Comparison of ENCODE assay signal across 34 cellular contexts in the genomic region with DNA sequence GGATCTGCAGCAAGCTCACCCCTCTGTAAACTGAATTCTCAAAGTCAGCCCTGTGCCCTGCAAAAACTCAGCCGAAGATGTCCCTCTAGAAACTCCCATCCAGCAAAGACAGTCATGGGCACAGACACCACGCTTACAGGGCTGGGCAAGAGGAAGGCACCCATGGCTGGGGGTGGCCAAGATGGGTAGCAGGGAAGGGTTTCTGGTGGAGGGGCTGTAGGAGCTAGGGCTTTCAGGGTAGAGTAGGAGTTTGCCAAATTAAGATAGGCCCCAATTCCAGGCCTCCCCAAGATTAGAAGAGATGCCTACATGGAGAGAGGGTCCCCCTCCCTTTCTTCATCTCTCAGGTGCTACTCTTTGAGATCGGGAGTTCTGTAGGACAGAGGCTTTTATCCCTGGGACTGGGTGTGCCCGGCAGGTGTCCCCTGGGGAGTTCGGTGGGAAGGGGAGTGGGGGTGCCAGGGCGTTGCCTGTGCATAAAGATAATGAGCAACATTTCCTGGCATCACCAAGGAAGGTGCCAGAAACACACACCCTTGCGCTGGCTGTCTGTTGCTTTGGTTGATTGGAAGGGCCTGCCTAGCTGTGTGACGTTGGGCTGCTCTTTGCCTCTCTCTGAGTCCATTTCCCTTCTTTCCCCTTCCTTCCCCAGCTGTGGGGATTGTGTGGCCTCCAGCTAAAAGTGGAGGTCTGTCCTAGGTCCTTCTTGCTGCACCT. TPM values are rescaled to one million over a fixed set of nuclear protein-coding genes. Genes with fewer than 3 reads are reported as not detected.
"Had no signal": no experiment of that assay in that cellular context is flagged by ENCODE, and none has a peak within 500 bp of the region (broad histone marks: within the 10 kb centered on the region; RNA-seq: fewer than 3 reads in every experiment).

No MANE protein-coding gene starts in this region.

- H3K36me3 ChIP-seq: breast epithelium, gastrocnemius medialis, left ventricle myocardium inferior, pancreas, sigmoid colon, tibial nerve had no signal

- H3K27ac Mint-ChIP-seq: activated B cell treated with CpG ODN at 0.5 μM for 24 hours; activated CD8-positive, alpha-beta T cell treated with anti-CD3 and anti-CD28 coated beads for 36 hours; activated naive CD4-positive, alpha-beta T cell treated with anti-CD3 and anti-CD28 coated beads, Interleukin-2, amount 50 U/mL, for 24 hours; activated naive CD8-positive, alpha-beta T cell treated with anti-CD3 and anti-CD28 coated beads, Interleukin-2, amount 50 U/mL, for 24 hours; activated T-helper 17 cell treated with anti-CD3 and anti-CD28 coated beads, Interleukin-2, amount 50 U/mL, for 72 hours; natural killer cell treated with Interleukin-12 subunit alpha and Interleukin-12 subunit beta and Interleukin-15 and Interleukin-18, amount 100 ng/mL, for 72 hours had no signal

- H3K4me3 Mint-ChIP-seq: activated B cell treated with CpG ODN at 0.5 μM for 24 hours; activated CD8-positive, alpha-beta T cell treated with anti-CD3 and anti-CD28 coated beads for 36 hours; activated naive CD4-positive, alpha-beta T cell treated with anti-CD3 and anti-CD28 coated beads, Interleukin-2, amount 50 U/mL, for 24 hours; activated naive CD8-positive, alpha-beta T cell treated with anti-CD3 and anti-CD28 coated beads, Interleukin-2, amount 50 U/mL, for 24 hours; activated T-cell treated with anti-CD3 and anti-CD28 coated beads, Interleukin-2, amount 50 U/mL, for 4 hours; activated T-helper 17 cell treated with anti-CD3 and anti-CD28 coated beads, Interleukin-2, amount 50 U/mL, for 72 hours; central memory CD8-positive, alpha-beta T cell; natural killer cell treated with Interleukin-12 subunit alpha and Interleukin-12 subunit beta and Interleukin-15 and Interleukin-18, amount 100 ng/mL, for 72 hours had no signal

- H3K27me3 Mint-ChIP-seq: activated naive CD4-positive, alpha-beta T cell treated with anti-CD3 and anti-CD28 coated beads, Interleukin-2, amount 50 U/mL, for 24 hours; activated T-helper 17 cell treated with anti-CD3 and anti-CD28 coated beads, Interleukin-2, amount 50 U/mL, for 72 hours had no signal

- H3K4me3 ChIP-seq: breast epithelium, gastrocnemius medialis, left ventricle myocardium inferior, lung, pancreas, psoas muscle, sigmoid colon, smooth muscle cell, tibial nerve had no signal

- ATAC-seq: activated CD8-positive, alpha-beta T cell treated with anti-CD3 and anti-CD28 coated beads for 36 hours; activated naive CD8-positive, alpha-beta T cell treated with anti-CD3 and anti-CD28 coated beads, Interleukin-2, amount 50 U/mL, for 24 hours; activated T-cell treated with anti-CD3 and anti-CD28 coated beads, Interleukin-2, amount 50 U/mL, for 4 hours; activated T-helper 17 cell treated with anti-CD3 and anti-CD28 coated beads, Interleukin-2, amount 50 U/mL, for 72 hours; gastrocnemius medialis; pancreas; psoas muscle had no signal

- DNase-seq: activated B cell treated with CpG ODN at 0.5 μM for 24 hours; activated CD4-positive, alpha-beta T cell treated with anti-CD3 and anti-CD28 coated beads, Interleukin-2, amount 50 U/mL, for 1 hour; activated CD8-positive, alpha-beta T cell treated with anti-CD3 and anti-CD28 coated beads for 36 hours; activated gamma-delta T cell treated with Interleukin-2 at 50 U/mL for 16 hours; activated naive CD8-positive, alpha-beta T cell treated with anti-CD3 and anti-CD28 coated beads, Interleukin-2, amount 50 U/mL, for 24 hours; activated T-cell treated with anti-CD3 and anti-CD28 coated beads, Interleukin-2, amount 50 U/mL, for 4 hours; amygdala; effector CD8-positive, alpha-beta T cell; gastrocnemius medialis; glutamatergic neuron; left ventricle myocardium inferior; mesendoderm; pancreas; psoas muscle; sigmoid colon; stimulated activated CD4-positive, alpha-beta T cell treated with anti-CD3 and anti-CD28 coated beads, Interleukin-2, amount 100 ng/mL, for 24 hours; stimulated activated naive CD4-positive, alpha-beta T cell; T-helper 2 cell had no signal

- H3K4me1 Mint-ChIP-seq: activated B cell treated with CpG ODN at 0.5 μM for 24 hours; activated naive CD4-positive, alpha-beta T cell treated with anti-CD3 and anti-CD28 coated beads, Interleukin-2, amount 50 U/mL, for 24 hours; activated naive CD8-positive, alpha-beta T cell treated with anti-CD3 and anti-CD28 coated beads, Interleukin-2, amount 50 U/mL, for 24 hours; activated T-helper 17 cell treated with anti-CD3 and anti-CD28 coated beads, Interleukin-2, amount 50 U/mL, for 72 hours; central memory CD8-positive, alpha-beta T cell had no signal

- FAIRE-seq: endometrium, islet of Langerhans, pancreas, urothelium cell line had no signal

- H3K4me2 ChIP-seq: smooth muscle cell had no signal

- H3K9me3 ChIP-seq: breast epithelium, gastrocnemius medialis, left ventricle myocardium inferior, pancreas, psoas muscle, sigmoid colon, tibial nerve had no signal

- H3K36me3 Mint-ChIP-seq: activated naive CD4-positive, alpha-beta T cell treated with anti-CD3 and anti-CD28 coated beads, Interleukin-2, amount 50 U/mL, for 24 hours; natural killer cell treated with Interleukin-12 subunit alpha and Interleukin-12 subunit beta and Interleukin-15 and Interleukin-18, amount 100 ng/mL, for 72 hours had no signal

- H3K27me3 ChIP-seq: breast epithelium, pancreas, sigmoid colon had no signal

- H3K4me1 ChIP-seq: breast epithelium, gastrocnemius medialis, left ventricle myocardium inferior, pancreas, psoas muscle, sigmoid colon, tibial nerve had no signal

- H3K27ac ChIP-seq: breast epithelium, gastrocnemius medialis, left ventricle myocardium inferior, pancreas, psoas muscle, sigmoid colon, tibial nerve had no signal

- H3K9me3 Mint-ChIP-seq: activated B cell treated with CpG ODN at 0.5 μM for 24 hours; activated CD8-positive, alpha-beta T cell treated with anti-CD3 and anti-CD28 coated beads for 36 hours; activated naive CD4-positive, alpha-beta T cell treated with anti-CD3 and anti-CD28 coated beads, Interleukin-2, amount 50 U/mL, for 24 hours; activated naive CD8-positive, alpha-beta T cell treated with anti-CD3 and anti-CD28 coated beads, Interleukin-2, amount 50 U/mL, for 24 hours; activated T-cell treated with anti-CD3 and anti-CD28 coated beads, Interleukin-2, amount 50 U/mL, for 4 hours; activated T-helper 17 cell treated with anti-CD3 and anti-CD28 coated beads, Interleukin-2, amount 50 U/mL, for 72 hours; central memory CD8-positive, alpha-beta T cell; natural killer cell treated with Interleukin-12 subunit alpha and Interleukin-12 subunit beta and Interleukin-15 and Interleukin-18, amount 100 ng/mL, for 72 hours had no signal

RNA-seq across cellular contexts. Expression of gene NRTN, which starts 9.4 kb away (rescaled TPM):
- total RNA-seq: gastrocnemius medialis; myocyte; natural killer cell treated with Interleukin-12 subunit alpha and Interleukin-12 subunit beta and Interleukin-15 and Interleukin-18, amount 100 ng/mL, for 72 hours; psoas muscle; tibial nerve had no signal
- polyA plus RNA-seq: psoas muscle had no signal

RNA-seq across cellular contexts. Expression of gene FUT6, which starts 25.2 kb away (rescaled TPM):
- total RNA-seq: activated B cell treated with CpG ODN at 0.5 μM for 24 hours; activated CD8-positive, alpha-beta T cell treated with anti-CD3 and anti-CD28 coated beads for 36 hours; activated T-cell treated with anti-CD3 and anti-CD28 coated beads, Interleukin-2, amount 50 U/mL, for 4 hours; activated T-helper 17 cell treated with anti-CD3 and anti-CD28 coated beads, Interleukin-2, amount 50 U/mL, for 72 hours; dermis microvascular lymphatic vessel endothelial cell; epithelial cell of proximal tubule; left ventricle myocardium inferior; mononuclear cell; myocyte; natural killer cell treated with Interleukin-12 subunit alpha and Interleukin-12 subunit beta and Interleukin-15 and Interleukin-18, amount 100 ng/mL, for 72 hours; psoas muscle; sigmoid colon; smooth muscle cell; temporal lobe; tibial nerve had no signal
- polyA plus RNA-seq: smooth muscle cell had no signal

RNA-seq across cellular contexts. Expression of gene PRR22, which starts 29.7 kb away (rescaled TPM):
- total RNA-seq: epithelial cell of proximal tubule had no signal

RNA-seq across cellular contexts. Expression of gene FUT3, which starts 37.0 kb away (rescaled TPM):
- total RNA-seq: activated B cell treated with CpG ODN at 0.5 μM for 24 hours; activated CD8-positive, alpha-beta T cell treated with anti-CD3 and anti-CD28 coated beads for 36 hours; dermis microvascular lymphatic vessel endothelial cell; left ventricle myocardium inferior; myocyte; natural killer cell treated with Interleukin-12 subunit alpha and Interleukin-12 subunit beta and Interleukin-15 and Interleukin-18, amount 100 ng/mL, for 72 hours had no signal
